Comparison of ENCODE assay signal across 36 cellular contexts in genomic region chr9:19812194-19812593, GRCh38. TPM values are rescaled to one million over a fixed set of nuclear protein-coding genes. Genes with fewer than 3 reads are reported as not detected.
"Had no signal": no experiment of that assay in that cellular context is flagged by ENCODE, and none has a peak within 500 bp of the region (broad histone marks: within the 10 kb centered on the region; RNA-seq: fewer than 3 reads in every experiment).

No MANE protein-coding gene starts in this region.

- ATAC-seq: activated naive CD4-positive, alpha-beta T cell treated with anti-CD3 and anti-CD28 coated beads, Interleukin-2, amount 50 U/mL, for 72 hours; activated naive CD8-positive, alpha-beta T cell treated with anti-CD3 and anti-CD28 coated beads, Interleukin-2, amount 50 U/mL, for 24 hours; activated T-cell treated with anti-CD3 and anti-CD28 coated beads, Interleukin-2, amount 50 U/mL, for 4 hours; activated T-cell treated with anti-CD3 and anti-CD28 coated beads, Interleukin-2, amount 50 U/mL, for 72 hours; activated T-helper 17 cell treated with anti-CD3 and anti-CD28 coated beads, Interleukin-2, amount 50 U/mL, for 72 hours; body of pancreas had no signal

- H3K4me1 ChIP-seq: adrenal gland, ascending aorta, body of pancreas, breast epithelium had no signal

- H3K9me3 ChIP-seq: ascending aorta had no signal

- H3K4me3 ChIP-seq: adrenal gland, ascending aorta, body of pancreas, breast epithelium, cardiac muscle cell had no signal

- H3K27ac ChIP-seq: adrenal gland, ascending aorta, body of pancreas, brain microvascular endothelial cell, breast epithelium, cardiac muscle cell had no signal

- H3K36me3 ChIP-seq: adrenal gland, ascending aorta, brain microvascular endothelial cell, breast epithelium, cardiac muscle cell had no signal

- H3K27me3 ChIP-seq: adrenal gland, ascending aorta, body of pancreas, brain microvascular endothelial cell, breast epithelium, cardiac muscle cell had no signal

- FAIRE-seq: astrocyte, bronchial epithelial cell had no signal

- DNase-seq: activated effector memory CD4-positive, alpha-beta T cell treated with anti-CD3 and anti-CD28 coated beads, Interleukin-2, amount 50 U/mL, for 16 hours; activated effector memory CD4-positive, alpha-beta T cell treated with Interleukin-2 at 50 U/mL for 16 hours; activated gamma-delta T cell; activated gamma-delta T cell treated with Interleukin-2 at 50 U/mL for 16 hours; activated naive CD4-positive, alpha-beta T cell; activated naive CD4-positive, alpha-beta T cell treated with anti-CD3 and anti-CD28 coated beads for 36 hours; activated naive CD4-positive, alpha-beta T cell treated with anti-CD3 and anti-CD28 coated beads, Interleukin-2, amount 10 ng/mL, durations not matched to agents 7 days and 5 days; activated naive CD4-positive, alpha-beta T cell treated with anti-CD3 and anti-CD28 coated beads, Interleukin-2, amount 50 U/mL, for 16 hours; activated naive CD4-positive, alpha-beta T cell treated with Interleukin-2 at 50 U/mL for 16 hours; activated naive CD8-positive, alpha-beta T cell treated with anti-CD3 and anti-CD28 coated beads for 36 hours; activated naive CD8-positive, alpha-beta T cell treated with anti-CD3 and anti-CD28 coated beads, Interleukin-2, amount 10 ng/mL, durations not matched to agents 7 days and 5 days; activated naive CD8-positive, alpha-beta T cell treated with anti-CD3 and anti-CD28 coated beads, Interleukin-2, amount 50 U/mL, for 24 hours; activated T-cell treated with anti-CD3 and anti-CD28 coated beads, Interleukin-2, amount 50 U/mL, for 4 hours; activated T-cell treated with anti-CD3 and anti-CD28 coated beads, Interleukin-2, amount 50 U/mL, for 48 hours; activated T-cell treated with anti-CD3 and anti-CD28 coated beads, Interleukin-2, amount 50 U/mL, for 72 hours; adrenal gland; amniotic stem cell; amygdala; anterior cingulate cortex; aorta; body of pancreas; brain microvascular endothelial cell; caudate nucleus; central memory CD4-positive, alpha-beta T cell; cerebellar nuclear complex had no signal

RNA-seq across cellular contexts. Expression of gene SLC24A2, which starts 23.4 kb away (rescaled TPM):
- total RNA-seq: activated naive CD4-positive, alpha-beta T cell treated with anti-CD3 and anti-CD28 coated beads for 36 hours; activated naive CD8-positive, alpha-beta T cell treated with anti-CD3 and anti-CD28 coated beads for 36 hours; activated naive CD8-positive, alpha-beta T cell treated with anti-CD3 and anti-CD28 coated beads, Interleukin-2, amount 10 ng/mL, durations not matched to agents 7 days and 5 days; activated T-cell treated with anti-CD3 and anti-CD28 coated beads, Interleukin-2, amount 50 U/mL, for 4 hours; activated T-cell treated with anti-CD3 and anti-CD28 coated beads, Interleukin-2, amount 50 U/mL, for 72 hours; activated T-helper 1 cell treated with anti-CD3 and anti-CD28 coated beads, Interleukin-12 subunit alpha, Interleukin-12 subunit beta, Interleukin-2, Interleukin-4 antibody, amounts not matched to agents 30 ng/mL and 10 ng/mL and 1 ng/mL, durations not matched to agents 14 hours and 24 hours and 36 hours; activated T-helper 2 cell treated with anti-CD3 and anti-CD28 coated beads, Interferon-gamma antibody, Interleukin-2, Interleukin-4, amounts not matched to agents 10 μg/mL and 5 μg/mL and 100 μg/mL, durations not matched to agents 14 hours and 24 hours and 36 hours; aorta; ascending aorta; bronchial epithelial cell; chondrocyte had no signal
- polyA plus RNA-seq: adipose tissue, aorta, cardiac muscle cell had no signal
